ENCODE assay signal across 21 cellular contexts in the genomic region with DNA sequence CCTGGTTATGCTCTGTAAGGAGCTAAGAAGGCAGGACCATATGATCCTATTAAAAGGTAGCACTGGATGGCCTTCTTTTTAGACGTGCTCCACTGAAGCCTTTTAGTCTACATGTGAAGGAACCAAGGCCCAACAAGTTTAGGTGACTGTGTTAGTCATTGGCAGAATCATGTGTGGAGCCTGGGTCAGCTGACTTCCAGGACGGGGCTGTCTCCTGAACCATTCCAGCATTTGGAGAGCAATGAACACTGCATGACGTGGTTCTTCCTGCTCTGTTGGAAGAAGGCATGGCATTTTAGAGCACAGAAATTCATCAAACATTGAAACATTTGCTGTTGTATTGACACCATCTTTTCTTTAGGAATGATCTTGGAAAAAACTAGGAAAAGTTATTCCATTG.
"Had no signal": no experiment of that assay in that cellular context is flagged by ENCODE, and none has a peak within 500 bp of the region (broad histone marks: within the 10 kb centered on the region; RNA-seq: fewer than 3 reads in every experiment).

No MANE protein-coding gene starts in this region.

- H3K27ac Mint-ChIP-seq: activated CD4-positive, alpha-beta T cell treated with anti-CD3 and anti-CD28 coated beads, Interleukin-2, amount 10 ng/mL, durations not matched to agents 24 days and 14 days; activated CD8-positive, alpha-beta T cell treated with anti-CD3 and anti-CD28 coated beads, Interleukin-2, amount 10 ng/mL, durations not matched to agents 7 days and 5 days; activated naive CD8-positive, alpha-beta T cell; natural killer cell treated with Interleukin-12 subunit alpha and Interleukin-12 subunit beta and Interleukin-15 and Interleukin-18, amount 100 ng/mL, for 72 hours; stimulated activated naive B cell treated with anti-CD40 and anti-IgM and Interleukin-4, amounts not matched to agents 10 μg/mL and 1 μg/mL and 100 μg/mL, for 72 hours; T-helper 2 cell treated with Interferon-gamma antibody and Interleukin-4, amounts not matched to agents 5 μg/mL and 100 μg/mL, for 36 hours; type B pancreatic cell had no signal

- H3K4me3 Mint-ChIP-seq: activated CD4-positive, alpha-beta T cell treated with anti-CD3 and anti-CD28 coated beads, Interleukin-2, amount 10 ng/mL, durations not matched to agents 24 days and 14 days; activated CD8-positive, alpha-beta T cell treated with anti-CD3 and anti-CD28 coated beads, Interleukin-2, amount 10 ng/mL, durations not matched to agents 7 days and 5 days; activated naive CD8-positive, alpha-beta T cell; natural killer cell treated with Interleukin-12 subunit alpha and Interleukin-12 subunit beta and Interleukin-15 and Interleukin-18, amount 100 ng/mL, for 72 hours; stimulated activated naive B cell treated with anti-CD40 and anti-IgM and Interleukin-4, amounts not matched to agents 10 μg/mL and 1 μg/mL and 100 μg/mL, for 72 hours; T-helper 2 cell treated with Interferon-gamma antibody and Interleukin-4, amounts not matched to agents 5 μg/mL and 100 μg/mL, for 36 hours; type B pancreatic cell had no signal

- H3K9me3 Mint-ChIP-seq: activated CD4-positive, alpha-beta T cell treated with anti-CD3 and anti-CD28 coated beads, Interleukin-2, amount 10 ng/mL, durations not matched to agents 24 days and 14 days; natural killer cell treated with Interleukin-12 subunit alpha and Interleukin-12 subunit beta and Interleukin-15 and Interleukin-18, amount 100 ng/mL, for 72 hours; stimulated activated naive B cell treated with anti-CD40 and anti-IgM and Interleukin-4, amounts not matched to agents 10 μg/mL and 1 μg/mL and 100 μg/mL, for 72 hours; T-helper 2 cell treated with Interferon-gamma antibody and Interleukin-4, amounts not matched to agents 5 μg/mL and 100 μg/mL, for 36 hours; type B pancreatic cell had no signal

- H3K4me3 ChIP-seq: esophagus squamous epithelium, gastroesophageal sphincter, right atrium auricular region, skin epidermis had no signal

- H3K4me1 Mint-ChIP-seq: activated CD4-positive, alpha-beta T cell treated with anti-CD3 and anti-CD28 coated beads, Interleukin-2, amount 10 ng/mL, durations not matched to agents 24 days and 14 days; stimulated activated naive B cell treated with anti-CD40 and anti-IgM and Interleukin-4, amounts not matched to agents 10 μg/mL and 1 μg/mL and 100 μg/mL, for 72 hours had no signal

- H3K36me3 Mint-ChIP-seq: natural killer cell treated with Interleukin-12 subunit alpha and Interleukin-12 subunit beta and Interleukin-15 and Interleukin-18, amount 100 ng/mL, for 72 hours had no signal

- H3K27me3 Mint-ChIP-seq: activated CD4-positive, alpha-beta T cell treated with anti-CD3 and anti-CD28 coated beads, Interleukin-2, amount 10 ng/mL, durations not matched to agents 24 days and 14 days; activated naive CD8-positive, alpha-beta T cell; natural killer cell treated with Interleukin-12 subunit alpha and Interleukin-12 subunit beta and Interleukin-15 and Interleukin-18, amount 100 ng/mL, for 72 hours; stimulated activated naive B cell treated with anti-CD40 and anti-IgM and Interleukin-4, amounts not matched to agents 10 μg/mL and 1 μg/mL and 100 μg/mL, for 72 hours; type B pancreatic cell had no signal

- DNase-seq: activated CD4-positive, alpha-beta T cell treated with anti-CD3 and anti-CD28 coated beads, Interleukin-2, amount 10 ng/mL, durations not matched to agents 24 days and 14 days; activated CD4-positive, CD25-positive, alpha-beta regulatory T cell; activated CD8-positive, alpha-beta memory T cell treated with anti-CD3 and anti-CD28 coated beads, Interleukin-2, amount 50 U/mL, for 4 hours; activated CD8-positive, alpha-beta T cell treated with anti-CD3 and anti-CD28 coated beads, Interleukin-2, amount 10 ng/mL, durations not matched to agents 7 days and 5 days; activated gamma-delta T cell treated with Interleukin-2 at 50 U/mL for 16 hours; activated T-cell treated with anti-CD3 and anti-CD28 coated beads, Interleukin-2, amount 50 U/mL, for 48 hours; amygdala; esophagus squamous epithelium; kidney; nucleus accumbens; posterior cingulate gyrus; stimulated activated CD4-positive, alpha-beta T cell treated with anti-CD3 and anti-CD28 coated beads, Interleukin-15, amount 100 ng/mL, for 24 hours; stimulated activated CD4-positive, alpha-beta T cell treated with anti-CD3 and anti-CD28 coated beads, Interleukin-4, amount 100 ng/mL, for 1 hour; stimulated activated naive B cell treated with anti-CD40 and anti-IgM and Interleukin-4, amounts not matched to agents 10 μg/mL and 1 μg/mL and 100 μg/mL, for 72 hours had no signal
